In genomic region chr17:72775914-72776313, GRCh38 we compare ENCODE assay signal across 18 cellular contexts.
DNase-seq lines count a peak whose midpoint lies in the region; ATAC-seq lines count a peak whose summit lies in the region.
"Had no signal": no experiment of that assay in that cellular context is flagged by ENCODE, and none has a peak within 500 bp of the region (broad histone marks: within the 10 kb centered on the region; RNA-seq: fewer than 3 reads in every experiment).

No MANE protein-coding gene starts in this region.

- ATAC-seq in GM19463 (IDR thresholded peaks at IDR 0.05; ENCODE audit: unreplicated experiment): no peak
- ATAC-seq in HG03045 (IDR thresholded peaks at IDR 0.05; ENCODE audit: unreplicated experiment): no peak

- DNase-seq in NCI-H2227 (lab: John Stamatoyannopoulos, UW; ENCODE audit: unreplicated experiment) (peak; percentile 9), NCI-H2227 treated with DMSO at 0.1 percent for 48 hours (lab: John Stamatoyannopoulos, UW) (no peak), NCI-H2171 treated with DMSO at 0.1 percent for 48 hours (lab: John Stamatoyannopoulos, UW) (peak; percentile 98), NCI-H82 (lab: John Stamatoyannopoulos, UW) (peak; percentile 78), OCI-M1 (lab: John Stamatoyannopoulos, UW) (no peak)
- DNase-seq: CD4-positive, alpha-beta memory T cell; DMS79; KG1; MV-4-11; NCI-H1436; NCI-H2029 treated with DMSO at 0.1 percent for 48 hours; NCI-H510A treated with DMSO at 0.1 percent for 48 hours; NK-92 treated with Interleukin-12 subunit alpha and Interleukin-12 subunit beta, amount 100 ng/mL, for 24 hours; SHP77; T-helper 1 cell; T-helper 9 cell had no signal

Comparison
In these comparisons a context has a peak if more than half of its experiments do, and no peak if none do; other contexts are left out.
1. DNase-seq: peak in NCI-H2227 (single experiment), NCI-H2171 treated with DMSO at 0.1 percent for 48 hours (single experiment) and NCI-H82 (single experiment); none in NCI-H2227 treated with DMSO at 0.1 percent for 48 hours (single experiment) and OCI-M1 (single experiment).